ENCODE assay signal across 11 cellular contexts in the genomic region with DNA sequence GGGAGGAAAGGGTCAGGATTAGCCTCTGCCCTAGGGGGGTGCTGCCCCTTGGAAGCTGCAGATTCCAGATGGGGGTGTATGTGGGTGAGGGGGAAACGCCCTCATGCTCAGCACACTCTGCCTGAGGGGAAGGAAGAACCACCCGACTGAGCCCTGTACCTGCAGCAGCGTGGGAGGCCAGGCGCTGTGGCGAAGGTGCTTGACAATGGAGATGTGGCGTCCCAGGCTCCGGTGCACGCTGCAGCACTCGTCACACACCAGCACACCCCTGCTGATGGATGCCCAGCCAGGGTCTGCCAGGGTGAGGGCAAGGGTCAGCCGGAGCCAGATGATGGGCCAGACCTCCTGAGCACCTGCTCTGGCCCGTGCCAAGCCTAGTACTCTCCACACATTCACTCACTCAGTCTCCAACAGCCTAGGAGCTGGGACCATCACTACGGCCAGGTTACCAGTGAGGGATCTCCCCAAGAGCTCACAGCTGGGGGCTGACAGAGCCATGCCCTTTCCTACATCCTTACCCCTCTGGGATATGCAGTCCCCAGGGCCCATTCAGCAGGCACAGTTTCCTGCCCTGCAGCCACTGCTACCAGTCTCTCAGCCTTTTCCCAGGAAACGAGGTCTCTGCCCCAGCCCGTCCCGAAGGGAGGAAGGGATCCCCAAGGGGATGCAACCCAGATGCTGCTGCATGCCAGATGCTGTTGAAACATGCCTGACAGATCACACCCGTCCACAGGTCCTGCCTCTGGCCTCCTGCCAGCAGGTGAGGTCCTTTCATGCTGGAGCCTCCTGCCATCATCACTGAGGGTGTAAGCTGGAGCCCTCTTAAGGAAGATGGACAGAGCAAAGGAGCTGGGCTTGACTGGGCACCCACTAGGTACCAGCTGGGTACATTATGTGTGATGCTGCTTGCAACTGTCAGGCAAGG. TPM values are rescaled to one million over a fixed set of nuclear protein-coding genes. Genes with fewer than 3 reads are reported as not detected.
DNase-seq lines count a peak whose midpoint lies in the region; ATAC-seq and TF ChIP-seq lines count a peak whose summit lies in the region.
"Had no signal": no experiment of that assay in that cellular context is flagged by ENCODE, and none has a peak within 500 bp of the region (broad histone marks: within the 10 kb centered on the region; RNA-seq: fewer than 3 reads in every experiment).

No MANE protein-coding gene starts in this region.

- no TSS peak for BruUV-seq in Calu3 (replicated peaks; lab: Mats Ljungman, UMichigan)

- no peak for ATAC-seq in natural killer cell treated with Interleukin-12 subunit alpha and Interleukin-12 subunit beta and Interleukin-15 and Interleukin-18, amount 100 ng/mL, for 72 hours
- no peak for ATAC-seq in natural killer cell
- no peak for ATAC-seq in right cardiac atrium

- CTCF ChIA-PET in Calu3 (lab: Charles Lee), result no interaction called here

- no peaks in the 10 kb centered on the region for H3K36me3 Mint-ChIP-seq in natural killer cell treated with Interleukin-12 subunit alpha and Interleukin-12 subunit beta and Interleukin-15 and Interleukin-18, amount 100 ng/mL, for 72 hours
- no peaks in the 10 kb centered on the region for H3K36me3 Mint-ChIP-seq in natural killer cell
- H3K36me3 Mint-ChIP-seq in activated naive CD4-positive, alpha-beta T cell treated with anti-CD3 and anti-CD28 coated beads, Interleukin-2, amount 50 U/mL, for 24 hours, result peaks cover 9% of the 10 kb centered on the region
- H3K36me3 Mint-ChIP-seq in Calu3 (ENCODE audit: insufficient read depth, unreplicated experiment), result peaks cover 23% of the 10 kb centered on the region

- no peaks in the 10 kb centered on the region for H3K9me3 Mint-ChIP-seq in natural killer cell treated with Interleukin-12 subunit alpha and Interleukin-12 subunit beta and Interleukin-15 and Interleukin-18, amount 100 ng/mL, for 72 hours
- no peaks in the 10 kb centered on the region for H3K9me3 Mint-ChIP-seq in natural killer cell
- no peaks in the 10 kb centered on the region for H3K9me3 Mint-ChIP-seq in activated naive CD4-positive, alpha-beta T cell treated with anti-CD3 and anti-CD28 coated beads, Interleukin-2, amount 50 U/mL, for 24 hours
- no peaks in the 10 kb centered on the region for H3K9me3 Mint-ChIP-seq in Calu3 (ENCODE audit: low read depth, unreplicated experiment)

- no peak overlapping the region for H3K4me3 Mint-ChIP-seq in natural killer cell treated with Interleukin-12 subunit alpha and Interleukin-12 subunit beta and Interleukin-15 and Interleukin-18, amount 100 ng/mL, for 72 hours
- H3K4me3 Mint-ChIP-seq in natural killer cell (no peak overlapping the region), Calu3 (ENCODE audit: low read depth, unreplicated experiment) (no peak overlapping the region)
- H3K4me3 Mint-ChIP-seq in activated naive CD4-positive, alpha-beta T cell treated with anti-CD3 and anti-CD28 coated beads, Interleukin-2, amount 50 U/mL, for 24 hours, result peak overlapping the region; percentile 19

- H3K27ac ChIP-seq in right cardiac atrium (ENCODE audit: low read length), result peak overlapping the region; percentile 90
- peak overlapping the region in 1 of 2 donors; percentile 53 for H3K27ac ChIP-seq in uterus

- intact Hi-C loops in natural killer cell (cut with micrococcal nuclease), result no loop called here
- intact Hi-C loops in right cardiac atrium (cut with DNase I), result no loop called here
- intact Hi-C loops in uterus (cut with DNase I; ENCODE audit: low total_unique reads), result no loop called here
- intact Hi-C loops in Calu3 (cut with micrococcal nuclease; ENCODE audit: unreplicated experiment), result loop anchor here (5.0 kb wide), 1 partner anchor 34 kb away; no protein-coding TSS in a partner anchor

- no peak for TF ChIP-seq POLR2A in uterus (IDR thresholded peaks at IDR 0.05)

- H3K27me3 ChIP-seq in right cardiac atrium (ENCODE audit: control insufficient read depth, insufficient read depth) (no peaks in the 10 kb centered on the region), uterus (no peaks in the 10 kb centered on the region)

- H3K9me3 ChIP-seq in right cardiac atrium (ENCODE audit: control insufficient read depth, low read length), result no peaks in the 10 kb centered on the region
- no peaks in the 10 kb centered on the region for H3K9me3 ChIP-seq in uterus

- H3K4me3 ChIP-seq in right cardiac atrium (ENCODE audit: low read length) (no peak overlapping the region), uterus (no peak overlapping the region)

- TF ChIP-seq CTCF in natural killer cell (IDR thresholded peaks at IDR 0.05) (no peak), uterus (IDR thresholded peaks at IDR 0.05) (no peak), Calu3 (IDR thresholded peaks at IDR 0.05; ENCODE audit: unreplicated experiment) (no peak)

- WGBS in right cardiac atrium, result 81% methylated on average over 16 of the region's 16 CpGs

- H3K27ac Mint-ChIP-seq in natural killer cell treated with Interleukin-12 subunit alpha and Interleukin-12 subunit beta and Interleukin-15 and Interleukin-18, amount 100 ng/mL, for 72 hours, result peak overlapping the region; percentile 39 to 72
- H3K27ac Mint-ChIP-seq in natural killer cell (peak overlapping the region in 1 of 2 donors; percentile 62), Calu3 (ENCODE audit: unreplicated experiment) (no peak overlapping the region)
- peak overlapping the region; percentile 41 for H3K27ac Mint-ChIP-seq in activated naive CD4-positive, alpha-beta T cell treated with anti-CD3 and anti-CD28 coated beads, Interleukin-2, amount 50 U/mL, for 24 hours

- no peaks in the 10 kb centered on the region for H3K27me3 Mint-ChIP-seq in natural killer cell treated with Interleukin-12 subunit alpha and Interleukin-12 subunit beta and Interleukin-15 and Interleukin-18, amount 100 ng/mL, for 72 hours
- no peaks in the 10 kb centered on the region for H3K27me3 Mint-ChIP-seq in natural killer cell (ENCODE audit: low read depth in 2 of 2)
- no peaks in the 10 kb centered on the region for H3K27me3 Mint-ChIP-seq in activated naive CD4-positive, alpha-beta T cell treated with anti-CD3 and anti-CD28 coated beads, Interleukin-2, amount 50 U/mL, for 24 hours
- H3K27me3 Mint-ChIP-seq in Calu3 (ENCODE audit: unreplicated experiment), result no peaks in the 10 kb centered on the region

- H3K4me1 Mint-ChIP-seq in natural killer cell treated with Interleukin-12 subunit alpha and Interleukin-12 subunit beta and Interleukin-15 and Interleukin-18, amount 100 ng/mL, for 72 hours (ENCODE audit: low read depth in 2 of 2), result peaks cover 38 to 39% of the 10 kb centered on the region in 2 donors
- H3K4me1 Mint-ChIP-seq in natural killer cell (peaks cover 20 to 45% of the 10 kb centered on the region in 2 donors), Calu3 (ENCODE audit: low read depth, unreplicated experiment) (peaks cover 19% of the 10 kb centered on the region)
- H3K4me1 Mint-ChIP-seq in activated naive CD4-positive, alpha-beta T cell treated with anti-CD3 and anti-CD28 coated beads, Interleukin-2, amount 50 U/mL, for 24 hours, result peaks cover 51% of the 10 kb centered on the region

- no peaks in the 10 kb centered on the region for H3K36me3 ChIP-seq in uterus

- no peak for DNase-seq in natural killer cell treated with Interleukin-12 subunit alpha and Interleukin-12 subunit beta and Interleukin-15 and Interleukin-18, amount 100 ng/mL, for 72 hours (ENCODE audit: low spot score)
- no peak for DNase-seq in natural killer cell
- peak in 2 of 3 donors; percentile 56 to 63 for DNase-seq in right cardiac atrium
- peak; percentile 17 to 28 for DNase-seq in uterus
- DNase-seq in NCI-H146 (lab: John Stamatoyannopoulos, UW), result no peak
- DNase-seq in Calu3, result no peak
- DNase-seq in stimulated activated CD8-positive, alpha-beta memory T cell treated with anti-CD3 and anti-CD28 coated beads, Interleukin-4, amount 100 ng/mL, for 48 hours, result no peak
- DNase-seq: activated CD8-positive, alpha-beta memory T cell treated with anti-CD3 and anti-CD28 coated beads, Interleukin-2, amount 50 U/mL, for 4 hours; NCI-H2029; SHP77 treated with DMSO at 0.1 percent for 48 hours had no signal

- H3K4me1 ChIP-seq in right cardiac atrium (ENCODE audit: control insufficient read depth, insufficient read depth, low read length), result peaks cover 18% of the 10 kb centered on the region
- peaks cover 0 to 6% of the 10 kb centered on the region in 2 donors for H3K4me1 ChIP-seq in uterus

RNA-seq across cellular contexts. Expression of gene GIT1, which starts 5.9 kb away (rescaled TPM):
- 100 to 1,000 TPM in 1 of 2 donors, 10 to 100 TPM in 1; 40.8 to 111 TPM for total RNA-seq in natural killer cell treated with Interleukin-12 subunit alpha and Interleukin-12 subunit beta and Interleukin-15 and Interleukin-18, amount 100 ng/mL, for 72 hours
- total RNA-seq in natural killer cell (10 to 100 TPM; 39.4 to 61.4 (median 54.6) TPM), right cardiac atrium (10 to 100 TPM; 31.4 to 37.8 (median 34.8) TPM), uterus (10 to 100 TPM; 13.1 to 75.0 (median 22.9) TPM), Calu3 (2022) (46.3 and 47.7 TPM in 2 replicates)
- polyA plus RNA-seq in right cardiac atrium, result 25.5 TPM

RNA-seq across cellular contexts. Expression of gene ANKRD13B, which starts 9.3 kb away (rescaled TPM):
- total RNA-seq in natural killer cell treated with Interleukin-12 subunit alpha and Interleukin-12 subunit beta and Interleukin-15 and Interleukin-18, amount 100 ng/mL, for 72 hours, result 10 to 100 TPM in 1 of 2 donors, 1 to 10 TPM in 1; 4.4 to 32.5 TPM
- total RNA-seq in natural killer cell, result 1 to 10 TPM; 2.3 to 6.6 (median 4.0) TPM
- 10 to 100 TPM in 1 of 4 donors, 1 to 10 TPM in 3; 5.4 to 11.0 (median 7.4) TPM for total RNA-seq in right cardiac atrium
- 5.0 TPM for polyA plus RNA-seq in right cardiac atrium
- total RNA-seq in uterus, result 10 to 100 TPM in 3 of 4 donors, 1 to 10 TPM in 1; 2.8 to 17.0 (median 12.7) TPM
- 8.8 TPM in 2 replicates for total RNA-seq in Calu3 (2022)

RNA-seq across cellular contexts. Expression of gene TP53I13, which starts 15.1 kb away (rescaled TPM):
- total RNA-seq in natural killer cell treated with Interleukin-12 subunit alpha and Interleukin-12 subunit beta and Interleukin-15 and Interleukin-18, amount 100 ng/mL, for 72 hours, result 10 to 100 TPM; 61.6 to 95.5 TPM
- total RNA-seq in natural killer cell (100 to 1,000 TPM; 122 to 148 (median 148) TPM), right cardiac atrium (10 to 100 TPM; 30.6 to 45.3 (median 38.3) TPM), uterus (10 to 100 TPM; 35.6 to 50.3 (median 45.1) TPM), Calu3 (2022) (32.8 and 35.1 TPM in 2 replicates)
- polyA plus RNA-seq in right cardiac atrium, result 53.0 TPM

RNA-seq across cellular contexts. Expression of gene ABHD15, which starts 16.7 kb away (rescaled TPM):
- total RNA-seq in natural killer cell treated with Interleukin-12 subunit alpha and Interleukin-12 subunit beta and Interleukin-15 and Interleukin-18, amount 100 ng/mL, for 72 hours, result 10 to 100 TPM; 12.6 to 20.3 TPM
- 10 to 100 TPM; 31.7 to 33.8 (median 33.1) TPM for total RNA-seq in natural killer cell
- total RNA-seq in right cardiac atrium, result 1 to 10 TPM; 6.6 to 7.5 (median 7.3) TPM
- polyA plus RNA-seq in right cardiac atrium, result 5.2 TPM
- total RNA-seq in uterus, result 10 to 100 TPM in 1 of 4 donors, 1 to 10 TPM in 2, under 1 TPM in 1; 0.26 to 11.4 (median 4.4) TPM
- 12.5 and 12.9 TPM in 2 replicates for total RNA-seq in Calu3 (2022)

RNA-seq across cellular contexts. Expression of gene CORO6, which starts 39.1 kb away (rescaled TPM):
- total RNA-seq in natural killer cell treated with Interleukin-12 subunit alpha and Interleukin-12 subunit beta and Interleukin-15 and Interleukin-18, amount 100 ng/mL, for 72 hours, result 10 to 100 TPM in 1 of 2 donors, 1 to 10 TPM in 1; 2.1 to 10.2 TPM
- total RNA-seq in natural killer cell (10 to 100 TPM in 1 of 3 donors, 1 to 10 TPM in 2; 2.4 to 18.7 (median 3.9) TPM), right cardiac atrium (100 to 1,000 TPM in 3 of 4 donors, 10 to 100 TPM in 1; 93.5 to 148 (median 113) TPM), uterus (1 to 10 TPM; 3.8 to 7.8 (median 5.1) TPM), Calu3 (2022) (0.47 and 0.49 TPM in 2 replicates)
- 98.5 TPM for polyA plus RNA-seq in right cardiac atrium

Comparison
In these comparisons a context has a peak if more than half of its experiments do, and no peak if none do; other contexts are left out.
1. DNase-seq: peak in right cardiac atrium (2 of 3) and uterus (2 of 2); none in natural killer cell treated with Interleukin-12 subunit alpha and Interleukin-12 subunit beta and Interleukin-15 and Interleukin-18, amount 100 ng/mL, for 72 hours (single experiment), natural killer cell (single experiment), NCI-H146 (single experiment), Calu3 (single experiment) and stimulated activated CD8-positive, alpha-beta memory T cell treated with anti-CD3 and anti-CD28 coated beads, Interleukin-4, amount 100 ng/mL, for 48 hours (single experiment).